30 cellular contexts compared by ENCODE assay signal in genomic region chr15:39108021-39108420, GRCh38.
"Had no signal": no experiment of that assay in that cellular context is flagged by ENCODE, and none has a peak within 500 bp of the region (broad histone marks: within the 10 kb centered on the region; RNA-seq: fewer than 3 reads in every experiment).

No MANE protein-coding gene starts in this region.

- H3K27ac Mint-ChIP-seq: activated CD4-positive, alpha-beta T cell treated with anti-CD3 and anti-CD28 coated beads, Interleukin-2, amount 10 ng/mL, durations not matched to agents 24 days and 14 days; activated CD8-positive, alpha-beta T cell treated with anti-CD3 and anti-CD28 coated beads for 36 hours; activated naive CD4-positive, alpha-beta T cell treated with anti-CD3 and anti-CD28 coated beads, Interleukin-2, amount 50 U/mL, for 24 hours; activated naive CD8-positive, alpha-beta T cell treated with anti-CD3 and anti-CD28 coated beads, Interleukin-2, amount 10 ng/mL, durations not matched to agents 7 days and 5 days; activated T-cell treated with anti-CD3 and anti-CD28 coated beads, Interleukin-2, amount 50 U/mL, for 72 hours; activated T-helper 17 cell treated with anti-CD3 and anti-CD28 coated beads, Interleukin-2, amount 50 U/mL, for 72 hours; T-helper 1 cell treated with Interleukin-12 subunit alpha and Interleukin-12 subunit beta and Interleukin-4 antibody, amounts not matched to agents 30 μg/mL and 1 μg/mL, for 36 hours; T-helper 2 cell treated with Interferon-gamma antibody and Interleukin-4, amounts not matched to agents 5 μg/mL and 100 μg/mL, for 36 hours had no signal

- H3K4me1 ChIP-seq: body of pancreas, breast epithelium had no signal

- H3K36me3 Mint-ChIP-seq: activated naive CD4-positive, alpha-beta T cell treated with anti-CD3 and anti-CD28 coated beads, Interleukin-2, amount 50 U/mL, for 24 hours; activated naive CD8-positive, alpha-beta T cell treated with anti-CD3 and anti-CD28 coated beads, Interleukin-2, amount 10 ng/mL, durations not matched to agents 7 days and 5 days had no signal

- H3K36me3 ChIP-seq: breast epithelium, SJSA1 had no signal

- DNase-seq: activated CD4-positive, alpha-beta T cell treated with anti-CD3 and anti-CD28 coated beads, Interleukin-2, amount 10 ng/mL, durations not matched to agents 24 days and 14 days; activated CD4-positive, alpha-beta T cell treated with anti-CD3 and anti-CD28 coated beads, Interleukin-2, amount 50 U/mL, for 4 hours; activated CD8-positive, alpha-beta T cell treated with anti-CD3 and anti-CD28 coated beads for 36 hours; activated gamma-delta T cell; activated naive CD4-positive, alpha-beta T cell treated with Interleukin-2 at 50 U/mL for 16 hours; activated naive CD8-positive, alpha-beta T cell treated with anti-CD3 and anti-CD28 coated beads, Interleukin-2, amount 10 ng/mL, durations not matched to agents 7 days and 5 days; activated T-cell treated with anti-CD3 and anti-CD28 coated beads, Interleukin-2, amount 50 U/mL, for 1 hour; activated T-cell treated with anti-CD3 and anti-CD28 coated beads, Interleukin-2, amount 50 U/mL, for 72 hours; body of pancreas; caudate nucleus; NCI-H1092 treated with DMSO at 0.1 percent for 48 hours; NCI-H1417; NCI-H146; NCI-H187; NCI-H2029 treated with DMSO at 0.1 percent for 48 hours; NCI-H2107; NCI-H2171; NCI-H510A; NCI-H69; NCI-H82; SHP77; SK-N-SH had no signal

- H3K9me3 Mint-ChIP-seq: activated CD4-positive, alpha-beta T cell treated with anti-CD3 and anti-CD28 coated beads, Interleukin-2, amount 10 ng/mL, durations not matched to agents 24 days and 14 days; activated CD8-positive, alpha-beta T cell treated with anti-CD3 and anti-CD28 coated beads for 36 hours; T-helper 1 cell treated with Interleukin-12 subunit alpha and Interleukin-12 subunit beta and Interleukin-4 antibody, amounts not matched to agents 30 μg/mL and 1 μg/mL, for 36 hours; T-helper 2 cell treated with Interferon-gamma antibody and Interleukin-4, amounts not matched to agents 5 μg/mL and 100 μg/mL, for 36 hours had no signal

- H3K4me3 ChIP-seq: body of pancreas, breast epithelium, SJSA1 had no signal

- H3K27ac ChIP-seq: body of pancreas, breast epithelium, KMS-11, SJSA1 had no signal

- H3K9ac ChIP-seq: KMS-11, SK-N-SH had no signal

- H3K9me3 ChIP-seq: body of pancreas, breast epithelium, SJSA1, SK-N-SH had no signal

- ATAC-seq: activated CD8-positive, alpha-beta T cell treated with anti-CD3 and anti-CD28 coated beads for 36 hours; activated T-cell treated with anti-CD3 and anti-CD28 coated beads, Interleukin-2, amount 50 U/mL, for 72 hours; activated T-helper 17 cell treated with anti-CD3 and anti-CD28 coated beads, Interleukin-2, amount 50 U/mL, for 72 hours; body of pancreas; Panc1 had no signal

- H3K27me3 ChIP-seq: body of pancreas, breast epithelium, SJSA1 had no signal

- H3K4me1 Mint-ChIP-seq: activated CD4-positive, alpha-beta T cell treated with anti-CD3 and anti-CD28 coated beads, Interleukin-2, amount 10 ng/mL, durations not matched to agents 24 days and 14 days; activated naive CD4-positive, alpha-beta T cell treated with anti-CD3 and anti-CD28 coated beads, Interleukin-2, amount 50 U/mL, for 24 hours; activated naive CD8-positive, alpha-beta T cell treated with anti-CD3 and anti-CD28 coated beads, Interleukin-2, amount 10 ng/mL, durations not matched to agents 7 days and 5 days; activated T-helper 17 cell treated with anti-CD3 and anti-CD28 coated beads, Interleukin-2, amount 50 U/mL, for 72 hours had no signal

- H3K4me3 Mint-ChIP-seq: activated CD4-positive, alpha-beta T cell treated with anti-CD3 and anti-CD28 coated beads, Interleukin-2, amount 10 ng/mL, durations not matched to agents 24 days and 14 days; activated CD8-positive, alpha-beta T cell treated with anti-CD3 and anti-CD28 coated beads for 36 hours; activated naive CD4-positive, alpha-beta T cell treated with anti-CD3 and anti-CD28 coated beads, Interleukin-2, amount 50 U/mL, for 24 hours; activated naive CD8-positive, alpha-beta T cell treated with anti-CD3 and anti-CD28 coated beads, Interleukin-2, amount 10 ng/mL, durations not matched to agents 7 days and 5 days; activated T-cell treated with anti-CD3 and anti-CD28 coated beads, Interleukin-2, amount 50 U/mL, for 72 hours; activated T-helper 17 cell treated with anti-CD3 and anti-CD28 coated beads, Interleukin-2, amount 50 U/mL, for 72 hours; T-helper 1 cell treated with Interleukin-12 subunit alpha and Interleukin-12 subunit beta and Interleukin-4 antibody, amounts not matched to agents 30 μg/mL and 1 μg/mL, for 36 hours; T-helper 2 cell treated with Interferon-gamma antibody and Interleukin-4, amounts not matched to agents 5 μg/mL and 100 μg/mL, for 36 hours had no signal

- H3K4me2 ChIP-seq: KMS-11, SK-N-SH had no signal
